ENCODE assay signal across 11 cellular contexts in the genomic region with DNA sequence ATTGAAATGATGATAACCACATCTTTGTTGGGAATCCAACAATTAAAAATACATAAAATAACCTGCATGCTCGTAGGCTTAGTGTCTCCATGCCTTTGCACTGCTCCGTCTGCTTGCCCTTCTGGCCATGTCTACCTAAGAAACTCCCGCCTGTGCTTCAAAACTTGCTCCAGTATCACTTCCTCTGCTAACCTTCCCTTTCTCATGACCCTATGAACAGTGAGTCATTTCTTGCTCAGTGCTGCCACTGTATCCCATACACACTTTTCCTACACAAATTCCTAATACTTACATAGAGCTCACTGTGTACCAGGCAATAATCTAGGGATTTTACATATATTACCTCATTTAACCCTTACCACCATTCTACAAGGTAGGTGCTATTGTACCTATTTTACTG. TPM values are rescaled to one million over a fixed set of nuclear protein-coding genes. Genes with fewer than 3 reads are reported as not detected.
DNase-seq lines count a peak whose midpoint lies in the region; ATAC-seq and TF ChIP-seq lines count a peak whose summit lies in the region.
"Had no signal": no experiment of that assay in that cellular context is flagged by ENCODE, and none has a peak within 500 bp of the region (broad histone marks: within the 10 kb centered on the region; RNA-seq: fewer than 3 reads in every experiment).

No MANE protein-coding gene starts in this region.

- no peak overlapping the region for H3K4me3 Mint-ChIP-seq in endothelial cell (ENCODE audit: unreplicated experiment)
- H3K4me3 Mint-ChIP-seq: naive B cell had no signal

- no peaks in the 10 kb centered on the region for H3K27me3 Mint-ChIP-seq in endothelial cell (ENCODE audit: unreplicated experiment)
- H3K27me3 Mint-ChIP-seq: naive B cell had no signal

- no peak overlapping the region for H4K8ac ChIP-seq in mesenchymal stem cell (ENCODE audit: low read length)

- H3K4ac ChIP-seq in mesenchymal stem cell (ENCODE audit: low read depth in 1 of 2, low read length in 2 of 2), result no peak overlapping the region

- H2BK12ac ChIP-seq in mesenchymal stem cell (ENCODE audit: low read length in 2 of 2), result no peak overlapping the region

- H3K9me3 ChIP-seq in mesenchymal stem cell (ENCODE audit: control insufficient read depth, low read length), result no peaks in the 10 kb centered on the region

- H3K27ac ChIP-seq in mesenchymal stem cell (ENCODE audit: low read length, poor library complexity, severe bottlenecking), result no peak overlapping the region

- H2AK5ac ChIP-seq in mesenchymal stem cell (ENCODE audit: low read length, severe bottlenecking), result no peak overlapping the region

- peaks cover 12% of the 10 kb centered on the region for H3K4me1 Mint-ChIP-seq in endothelial cell (ENCODE audit: unreplicated experiment)

- H3K27me3 ChIP-seq in mesenchymal stem cell (ENCODE audit: control insufficient read depth in 1 of 2, insufficient read depth in 1 of 2, low read length in 2 of 2), result no peaks in the 10 kb centered on the region

- DNase-seq in NOMO-1 treated with dmso at 0.1 percent for 144 hours (lab: John Stamatoyannopoulos, UW; ENCODE audit: unreplicated experiment) (peak; percentile 51), mesenchymal stem cell (peak; percentile 58), COLO668 (lab: John Stamatoyannopoulos, UW; ENCODE audit: unreplicated experiment) (no peak), endothelial cell (ENCODE audit: low spot score) (no peak), NCI-H526 (lab: John Stamatoyannopoulos, UW) (no peak)
- DNase-seq: glutamatergic neuron, naive B cell had no signal

- H2BK5ac ChIP-seq in mesenchymal stem cell (ENCODE audit: low read depth, low read length, poor library complexity, severe bottlenecking), result no peak overlapping the region

- H2AFZ ChIP-seq in mesenchymal stem cell (ENCODE audit: low read depth, low read length), result no peak overlapping the region

- no peak for TF ChIP-seq CTCF in endothelial cell (IDR thresholded peaks at IDR 0.05; ENCODE audit: unreplicated experiment)

- H3K36me3 Mint-ChIP-seq in endothelial cell (ENCODE audit: low read depth, unreplicated experiment), result no peaks in the 10 kb centered on the region

- no peak overlapping the region for H3K14ac ChIP-seq in mesenchymal stem cell (ENCODE audit: low read length in 2 of 2)

- H3K79me1 ChIP-seq in mesenchymal stem cell (replicated peaks; ENCODE audit: low read length, poor library complexity, severe bottlenecking), result peaks cover 15% of the 10 kb centered on the region

- no peak overlapping the region for H4K91ac ChIP-seq in mesenchymal stem cell (ENCODE audit: low read length)

- H3K4me1 ChIP-seq in mesenchymal stem cell (ENCODE audit: control insufficient read depth, insufficient read depth, low read depth, low read length), result peaks cover 3% of the 10 kb centered on the region

- H3K9me3 Mint-ChIP-seq in endothelial cell (ENCODE audit: unreplicated experiment), result no peaks in the 10 kb centered on the region
- H3K9me3 Mint-ChIP-seq: naive B cell had no signal

- H3K4me3 ChIP-seq in mesenchymal stem cell (ENCODE audit: insufficient read depth in 1 of 2, low read depth in 1 of 2, low read length in 2 of 2), result no peak overlapping the region

- H3K23ac ChIP-seq in mesenchymal stem cell (ENCODE audit: low read length in 2 of 2), result no peak overlapping the region

- H2BK15ac ChIP-seq in mesenchymal stem cell (ENCODE audit: low read depth, poor library complexity, severe bottlenecking), result no peak overlapping the region

- ATAC-seq in GM18870 (IDR thresholded peaks at IDR 0.05; ENCODE audit: unreplicated experiment) (peak; percentile 90), HG02610 (IDR thresholded peaks at IDR 0.05; ENCODE audit: unreplicated experiment) (peak; percentile 95), HG02840 (IDR thresholded peaks at IDR 0.05; ENCODE audit: low FRiP score, unreplicated experiment) (no peak)
- ATAC-seq: activated CD4-positive, CD25-positive, alpha-beta regulatory T cell treated with anti-CD3 and anti-CD28 coated beads, Interleukin-2, amount 50 U/mL, for 24 hours had no signal

- H3K9ac ChIP-seq in mesenchymal stem cell (ENCODE audit: low read length), result no peak overlapping the region

- no peak overlapping the region for H3K18ac ChIP-seq in mesenchymal stem cell (ENCODE audit: low read depth in 1 of 2, low read length in 2 of 2)

- H3K27ac Mint-ChIP-seq in endothelial cell (ENCODE audit: unreplicated experiment), result no peak overlapping the region

- 94% methylated on average over 3 of the region's 3 CpGs for WGBS in mesenchymal stem cell

- H2BK120ac ChIP-seq in mesenchymal stem cell (ENCODE audit: low read depth, low read length), result no peak overlapping the region

- H3K36me3 ChIP-seq in mesenchymal stem cell (ENCODE audit: control insufficient read depth in 1 of 2, insufficient read depth in 2 of 2, low read depth in 1 of 2, low read length in 2 of 2), result peaks cover 10 to 62% of the 10 kb centered on the region in 2 experiments

- no peak overlapping the region for H3K4me2 ChIP-seq in mesenchymal stem cell (ENCODE audit: low read length, poor library complexity, severe bottlenecking)

RNA-seq across cellular contexts. Expression of a gene that starts 33.5 kb away (rescaled TPM):
- polyA plus RNA-seq in mesenchymal stem cell (2013, experiment 1 of 2), result 37.3 TPM
- 38.3 TPM for polyA plus RNA-seq in mesenchymal stem cell (2013, experiment 2 of 2)
- total RNA-seq in endothelial cell (ENCODE audit: unreplicated experiment), result 32.6 TPM

Comparison
In these comparisons a context has a peak if more than half of its experiments do, and no peak if none do; other contexts are left out.
1. DNase-seq: peak in NOMO-1 treated with dmso at 0.1 percent for 144 hours (single experiment) and mesenchymal stem cell (single experiment); none in COLO668 (single experiment), endothelial cell (single experiment) and NCI-H526 (0 of 2).